ENCODE assay signal across 19 cellular contexts in genomic region chr19:55667958-55668357, GRCh38. TPM values are rescaled to one million over a fixed set of nuclear protein-coding genes. Genes with fewer than 3 reads are reported as not detected.
DNase-seq lines count a peak whose midpoint lies in the region; ATAC-seq and TF ChIP-seq lines count a peak whose summit lies in the region.
"Had no signal": no experiment of that assay in that cellular context is flagged by ENCODE, and none has a peak within 500 bp of the region (broad histone marks: within the 10 kb centered on the region; RNA-seq: fewer than 3 reads in every experiment).

No MANE protein-coding gene starts in this region.

- H3K23ac ChIP-seq in trophoblast cell (ENCODE audit: low read length): no peak overlapping the region

- no peak overlapping the region for H2AK5ac ChIP-seq in trophoblast cell (ENCODE audit: low read length)

- H3K4me1 ChIP-seq in HEK293 (ENCODE audit: control insufficient read depth, insufficient read depth, low read length) (peaks cover 8% of the 10 kb centered on the region), trophoblast cell (ENCODE audit: control insufficient read depth in 1 of 2, insufficient read depth in 2 of 2, low read length in 2 of 2) (peaks cover 0 to 3% of the 10 kb centered on the region in 2 experiments)
- H3K4me1 ChIP-seq: prostate gland had no signal

- H3K14ac ChIP-seq in trophoblast cell (ENCODE audit: low read length): no peak overlapping the region

- no peak overlapping the region for H3K4me3 ChIP-seq in HEK293 (ENCODE audit: low read depth, low read length)
- H3K4me3 ChIP-seq in trophoblast cell (ENCODE audit: low read depth, low read length): no peak overlapping the region
- H3K4me3 ChIP-seq: dorsolateral prefrontal cortex, prostate gland, tibial nerve had no signal

- no peak overlapping the region for H2BK12ac ChIP-seq in trophoblast cell (ENCODE audit: low read length)

- POLR2A ChIA-PET in HEK293 (lab: Yijun Ruan, JAX) (interaction anchor here (2.7 to 3.0 kb wide), 2 partner anchors 11 to 13 kb away, joined by 10 to 12 read pairs; partner anchors contain the start of gene U2AF2), RWPE1 (lab: Yijun Ruan, JAX; ENCODE audit: low non-redundant PET) (interaction anchor here (0.7 kb wide), 1 partner anchor 214 kb away, joined by 3 read pairs; no protein-coding TSS in a partner anchor)

- H3K9me3 ChIP-seq in HEK293 (ENCODE audit: control insufficient read depth, insufficient read depth, low read depth, low read length) (no peaks in the 10 kb centered on the region), trophoblast cell (ENCODE audit: insufficient read depth, low read depth, low read length) (peaks cover 2% of the 10 kb centered on the region)
- H3K9me3 ChIP-seq: prostate gland, tibial nerve had no signal

- H2BK120ac ChIP-seq in trophoblast cell (ENCODE audit: insufficient read depth, low read length, poor library complexity): no peak overlapping the region

- no CpG with 5 or more reads among the region's 11 CpGs for WGBS in trophoblast cell (ENCODE audit: extremely low coverage, insufficient coverage, insufficient read length)

- no peaks in the 10 kb centered on the region for H3K27me3 ChIP-seq in trophoblast cell (ENCODE audit: insufficient read depth, low read length)
- H3K27me3 ChIP-seq: dorsolateral prefrontal cortex, tibial nerve had no signal

- no peak overlapping the region for H4K91ac ChIP-seq in trophoblast cell (ENCODE audit: low read depth, low read length)

- no peak overlapping the region for H4K8ac ChIP-seq in trophoblast cell (ENCODE audit: low read depth, low read length)

- H4K12ac ChIP-seq in trophoblast cell (ENCODE audit: low read depth, low read length): no peak overlapping the region

- TF ChIP-seq CTCF in HEK293 (tag by site-specific recombination; IDR thresholded peaks at IDR 0.05) (no peak), RWPE1 (conservative IDR thresholded peaks at IDR 0.05; ENCODE audit: low read depth) (no peak)

- peak; percentile 65 for DNase-seq in RWPE1 (ENCODE audit: low spot score)
- peak; percentile 43 to 63 for DNase-seq in trophoblast cell
- DNase-seq in NK-92 (lab: John Stamatoyannopoulos, UW; ENCODE audit: unreplicated experiment): no peak
- DNase-seq in erythroblast (lab: John Stamatoyannopoulos, UW): no peak
- DNase-seq in T-helper 1 cell: no peak
- DNase-seq: AML-193; dorsolateral prefrontal cortex; left ventricle myocardium superior; NCI-H146; NCI-H2171 treated with DMSO at 0.1 percent for 48 hours; SIG-M5; stimulated activated CD4-positive, alpha-beta T cell treated with anti-CD3 and anti-CD28 coated beads, Interleukin-2, amount 100 ng/mL, for 24 hours; stimulated activated naive CD8-positive, alpha-beta T cell treated with anti-CD3 and anti-CD28 coated beads, Interleukin-15, Interleukin-2, amounts not matched to agents 100 U/mL and 50 U/mL, for 24 hours; T-helper 17 cell had no signal

- no peak overlapping the region for H3K27ac ChIP-seq in HEK293 (ENCODE audit: extremely low read depth, low read depth, low read length)
- peak overlapping the region; percentile 13; the same call in 1 of the 2 replicates for H3K27ac ChIP-seq in RWPE1
- no peak overlapping the region for H3K27ac ChIP-seq in trophoblast cell (ENCODE audit: low read depth, low read length)
- H3K27ac ChIP-seq: dorsolateral prefrontal cortex, prostate gland had no signal

- no peak overlapping the region for H2AFZ ChIP-seq in trophoblast cell (ENCODE audit: insufficient read depth, low read length, poor library complexity)

- ATAC-seq in esophagus mucosa (peak; percentile 80), HG02938 (IDR thresholded peaks at IDR 0.05; ENCODE audit: unreplicated experiment) (no peak)
- ATAC-seq: left ventricle myocardium superior; stimulated activated naive CD8-positive, alpha-beta T cell treated with anti-CD3 and anti-CD28 coated beads, Interleukin-15, Interleukin-2, amounts not matched to agents 100 U/mL and 50 U/mL, for 24 hours; T-helper 17 cell had no signal

- CTCF ChIA-PET in HEK293 (lab: Yijun Ruan, JAX) (interaction anchor here (0.6 to 1.0 kb wide), 2 partner anchors 14 to 20 kb away, joined by 4 to 5 read pairs; partner anchors contain the start of gene CCDC106), RWPE1 (lab: Yijun Ruan, JAX) (interaction anchor here (0.6 to 1.5 kb wide), 2 partner anchors 11 to 475 kb away, joined by 3 read pairs; no protein-coding TSS in a partner anchor)

- H3K4me2 ChIP-seq in trophoblast cell (ENCODE audit: low read length): no peak overlapping the region

- no peak overlapping the region for H2BK5ac ChIP-seq in trophoblast cell (ENCODE audit: low read depth, low read length, poor library complexity)

- no peaks in the 10 kb centered on the region for H3K79me1 ChIP-seq in trophoblast cell (ENCODE audit: low read length)

- H3K79me2 ChIP-seq in trophoblast cell (ENCODE audit: control insufficient read depth, insufficient read depth, low read length, poor library complexity): no peaks in the 10 kb centered on the region

- H3K36me3 ChIP-seq in HEK293 (ENCODE audit: control insufficient read depth in 2 of 2, insufficient read depth in 1 of 2, low read length in 2 of 2) (peaks cover 49 to 86% of the 10 kb centered on the region in 2 experiments), trophoblast cell (ENCODE audit: control insufficient read depth in 1 of 2, insufficient read depth in 2 of 2, low read length in 2 of 2) (peaks cover 76 to 87% of the 10 kb centered on the region in 2 experiments)

- no peak overlapping the region for H3K18ac ChIP-seq in trophoblast cell (ENCODE audit: low read length)

- no peak for TF ChIP-seq POLR2A in erythroblast (IDR thresholded peaks at IDR 0.05; ENCODE audit: low read length)

- H3K4ac ChIP-seq in trophoblast cell (ENCODE audit: low read depth, low read length): no peak overlapping the region

- H3K9ac ChIP-seq in trophoblast cell (ENCODE audit: low read length): no peak overlapping the region

TF ChIP-seq in HEK293, 187 proteins besides CTCF, POLR2A, EP300 and RAD21:
- 0 out of 2 replicates have a peak, but pooled peaks have one; percentile 11 for TF ChIP-seq HOXD13 (CRISPR knock-in tag; IDR thresholded peaks at IDR 0.05; ENCODE audit: borderline replicate concordance)
- 0 out of 2 replicates have a peak, but pooled peaks have one; percentile 30 for TF ChIP-seq BCL11A (tag by site-specific recombination; IDR thresholded peaks at IDR 0.05; ENCODE audit: low read depth)
- no peak for TF ChIP-seq ZNF768 (tag by site-specific recombination; IDR thresholded peaks at IDR 0.05)

RNA-seq across cellular contexts. Expression of gene EPN1, which starts 7.1 kb away (rescaled TPM):
- total RNA-seq in esophagus mucosa: 91.9 TPM
- polyA plus RNA-seq in trophoblast cell (2013): 99.8 and 104 TPM in 2 replicates

RNA-seq across cellular contexts. Expression of gene U2AF2, which starts 13.1 kb away (rescaled TPM):
- total RNA-seq in esophagus mucosa: 108 TPM
- polyA plus RNA-seq in trophoblast cell (2013): 128 and 132 TPM in 2 replicates

RNA-seq across cellular contexts. Expression of gene CCDC106, which starts 19.9 kb away (rescaled TPM):
- total RNA-seq in esophagus mucosa: 4.7 TPM
- polyA plus RNA-seq in trophoblast cell (2013): 14.4 and 14.6 TPM in 2 replicates

RNA-seq across cellular contexts. Expression of gene ZNF581, which starts 24.5 kb away (rescaled TPM):
- 21.7 TPM for total RNA-seq in esophagus mucosa
- polyA plus RNA-seq in trophoblast cell (2013): 27.4 and 27.9 TPM in 2 replicates

RNA-seq across cellular contexts. Expression of gene ZNF580, which starts 27.2 kb away (rescaled TPM):
- total RNA-seq in esophagus mucosa: 13.5 TPM
- polyA plus RNA-seq in trophoblast cell (2013): 24.2 and 24.6 TPM in 2 replicates

Comparison
In these comparisons a context has a peak if more than half of its experiments do, and no peak if none do; other contexts are left out.
1. DNase-seq: peak in RWPE1 (single experiment) and trophoblast cell (2 of 2); none in NK-92 (single experiment), erythroblast (0 of 2) and T-helper 1 cell (0 of 5).